ENCODE assay signal across 12 cellular contexts in the genomic region with DNA sequence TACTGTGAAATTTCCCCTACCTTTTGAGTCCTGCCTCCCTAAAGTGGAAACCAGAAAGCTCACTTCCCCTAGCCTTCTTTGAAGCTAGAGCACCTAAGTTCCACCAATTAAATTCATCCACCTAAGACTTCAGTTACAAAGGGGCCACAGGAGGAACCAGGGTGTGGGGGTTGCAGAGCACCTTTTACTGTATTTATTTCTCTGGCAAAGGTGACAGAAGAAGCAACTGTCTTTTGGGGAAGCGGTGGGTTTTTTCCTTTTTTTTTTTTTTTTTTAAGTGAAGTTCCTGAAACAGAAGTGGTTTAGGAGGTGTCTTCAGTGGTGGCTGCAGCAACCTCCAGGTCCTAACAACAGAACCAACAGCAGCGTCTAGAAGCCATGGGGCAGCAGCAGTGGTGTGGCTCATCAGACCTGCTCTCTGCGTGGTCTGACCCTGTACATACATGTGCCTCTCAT.
A peak's percentile ranks its signal among the peaks of the same experiment; 100 is the strongest.
DNase-seq lines count a peak whose midpoint lies in the region; ATAC-seq and TF ChIP-seq lines count a peak whose summit lies in the region.
"Had no signal": no experiment of that assay in that cellular context is flagged by ENCODE, and none has a peak within 500 bp of the region (broad histone marks: within the 10 kb centered on the region; RNA-seq: fewer than 3 reads in every experiment).

No MANE protein-coding gene starts in this region.

- H3K9ac ChIP-seq in BLaER1, result peak overlapping the region; percentile 29; the same call in 1 of the 2 replicates

- H3K4me1 ChIP-seq in BLaER1, result peaks cover 31% of the 10 kb centered on the region
- H3K4me1 ChIP-seq: ascending aorta, right lobe of liver had no signal

- TF ChIP-seq CTCF in GM10248 (IDR thresholded peaks at IDR 0.05; ENCODE audit: control extremely low read depth, extremely low read depth, low read depth, missing control alignments), result no peak
- TF ChIP-seq CTCF in brain microvascular endothelial cell (IDR thresholded peaks at IDR 0.05; ENCODE audit: low read depth, low read length, missing control alignments), result no peak

- H3K9me3 ChIP-seq in BLaER1, result no peaks in the 10 kb centered on the region
- H3K9me3 ChIP-seq: ascending aorta, right lobe of liver, upper lobe of left lung had no signal

- DNase-seq in GM10248 (ENCODE audit: extremely low spot score) (peak; percentile 43), NAMALWA (ENCODE audit: low spot score) (peak; percentile 23), anterior cingulate cortex (lab: John Stamatoyannopoulos, UW) (no peak), brain microvascular endothelial cell (no peak)
- no peak for DNase-seq in central memory CD8-positive, alpha-beta T cell (ENCODE audit: low spot score in 2 of 2)
- DNase-seq: effector CD8-positive, alpha-beta T cell; right lobe of liver; upper lobe of left lung had no signal

- ATAC-seq in central memory CD8-positive, alpha-beta T cell (replicated peaks; ENCODE audit: extremely low read depth, poor library complexity, severe bottlenecking), result peak; percentile 35
- no peak for ATAC-seq in HG02763 (IDR thresholded peaks at IDR 0.05; ENCODE audit: unreplicated experiment)
- no peak for ATAC-seq in HG02840 (IDR thresholded peaks at IDR 0.05; ENCODE audit: low FRiP score, unreplicated experiment)

- H3K4me3 ChIP-seq in BLaER1, result no peak overlapping the region
- no peak overlapping the region for H3K4me3 ChIP-seq in brain microvascular endothelial cell (ENCODE audit: low read depth, low read length)
- H3K4me3 ChIP-seq: ascending aorta, right lobe of liver, upper lobe of left lung had no signal

- in situ Hi-C loops in brain microvascular endothelial cell (cut with HindIII; ENCODE audit: low pct_ligation_motif_present, low sequenced_read_pairs), result no loop called here

- CTCF ChIA-PET in GM10248 (lab: Yijun Ruan, JAX), result interaction anchor here (0.6 to 6.2 kb wide), 27 partner anchors 10 to 453 kb away, joined by 3 to 183 read pairs (median 13); partner anchors contain the start of genes HLA-DMA, HLA-DMB, PSMB9 and TAP1

- no peaks in the 10 kb centered on the region for H3K9me3 Mint-ChIP-seq in central memory CD8-positive, alpha-beta T cell

- peaks cover 12% of the 10 kb centered on the region for H3K4me1 Mint-ChIP-seq in central memory CD8-positive, alpha-beta T cell

- POLR2A ChIA-PET in GM10248 (lab: Yijun Ruan, JAX), result interaction anchor here (0.6 to 1.9 kb wide), 6 partner anchors 13 to 1120 kb away, joined by 3 to 14 read pairs (median 5); partner anchors contain the start of genes PSMB9 and TAP2

- H3K27me3 Mint-ChIP-seq in central memory CD8-positive, alpha-beta T cell, result no peaks in the 10 kb centered on the region

- H3K36me3 ChIP-seq in BLaER1, result no peaks in the 10 kb centered on the region
- no peaks in the 10 kb centered on the region for H3K36me3 ChIP-seq in brain microvascular endothelial cell (replicated peaks)
- H3K36me3 ChIP-seq: ascending aorta, right lobe of liver, upper lobe of left lung had no signal

- H3K4me2 ChIP-seq in BLaER1, result peak overlapping the region; percentile 38

- peaks cover 4% of the 10 kb centered on the region for H3K36me3 Mint-ChIP-seq in central memory CD8-positive, alpha-beta T cell (ENCODE audit: insufficient read depth)

- H3K27ac Mint-ChIP-seq in central memory CD8-positive, alpha-beta T cell (ENCODE audit: low read depth), result no peak overlapping the region

- no peak overlapping the region for H3K4me3 Mint-ChIP-seq in central memory CD8-positive, alpha-beta T cell

- no peaks in the 10 kb centered on the region for H3K27me3 ChIP-seq in BLaER1
- peaks cover 5% of the 10 kb centered on the region for H3K27me3 ChIP-seq in brain microvascular endothelial cell (replicated peaks)
- H3K27me3 ChIP-seq: ascending aorta, right lobe of liver, upper lobe of left lung had no signal

- no peaks in the 10 kb centered on the region for H4K20me1 ChIP-seq in BLaER1

- H3K27ac ChIP-seq in BLaER1 (no peak overlapping the region), brain microvascular endothelial cell (no peak overlapping the region)
- H3K27ac ChIP-seq: ascending aorta, right lobe of liver, upper lobe of left lung had no signal

Comparison
In these comparisons a context has a peak if more than half of its experiments do, and no peak if none do; other contexts are left out.
1. DNase-seq: peak in GM10248 (single experiment) and NAMALWA (single experiment); none in central memory CD8-positive, alpha-beta T cell (0 of 2), anterior cingulate cortex (0 of 58) and brain microvascular endothelial cell (single experiment).